29 cellular contexts compared by ENCODE assay signal in the genomic region with DNA sequence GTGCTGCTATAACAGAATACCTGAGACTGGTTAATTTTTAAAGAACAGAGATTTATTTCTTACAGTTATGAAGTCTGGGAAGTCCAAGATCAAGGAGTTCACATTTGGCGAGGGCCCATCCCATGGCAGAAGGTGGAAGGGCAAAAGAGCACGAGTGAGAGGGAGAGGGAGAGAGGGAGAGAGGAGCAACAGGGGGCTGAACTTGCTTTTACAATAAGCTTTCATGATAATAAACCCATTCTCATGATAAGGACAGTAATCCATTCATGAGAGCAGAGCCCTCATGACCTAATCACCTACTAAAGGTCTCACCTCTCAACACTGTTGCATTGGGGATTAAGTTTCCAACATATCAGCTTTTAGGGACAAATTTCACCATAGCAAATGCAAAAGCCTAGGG. TPM values are rescaled to one million over a fixed set of nuclear protein-coding genes. Genes with fewer than 3 reads are reported as not detected.
DNase-seq lines count a peak whose midpoint lies in the region; ATAC-seq and TF ChIP-seq lines count a peak whose summit lies in the region.
"Had no signal": no experiment of that assay in that cellular context is flagged by ENCODE, and none has a peak within 500 bp of the region (broad histone marks: within the 10 kb centered on the region; RNA-seq: fewer than 3 reads in every experiment).

No MANE protein-coding gene starts in this region.

- H3K9me3 ChIP-seq in HUES48 (ENCODE audit: control insufficient read depth, insufficient read depth, low read length), result no peaks in the 10 kb centered on the region
- no peaks in the 10 kb centered on the region for H3K9me3 ChIP-seq in iPS-20b (ENCODE audit: insufficient read depth, low read depth, low read length)
- H3K9me3 ChIP-seq: BE2C, BLaER1 had no signal

- no peak for TF ChIP-seq CTCF in WTC11 (IDR thresholded peaks at IDR 0.05)
- no peak for TF ChIP-seq CTCF in type B pancreatic cell (conservative IDR thresholded peaks at IDR 0.05)
- TF ChIP-seq CTCF in natural killer cell (IDR thresholded peaks at IDR 0.05), result no peak
- no peak for TF ChIP-seq CTCF in HFFc6 (IDR thresholded peaks at IDR 0.05)

- POLR2A ChIA-PET in WTC11 (lab: Charles Lee), result no interaction called here

- H3K4me3 Mint-ChIP-seq in WTC11, result no peak overlapping the region
- no peak overlapping the region for H3K4me3 Mint-ChIP-seq in type B pancreatic cell
- H3K4me3 Mint-ChIP-seq in natural killer cell, result no peak overlapping the region
- H3K4me3 Mint-ChIP-seq in HFFc6, result no peak overlapping the region
- H3K4me3 Mint-ChIP-seq: CD14-positive monocyte; CD4-positive, alpha-beta memory T cell; CD4-positive, CD25-positive, alpha-beta regulatory T cell had no signal

- H3K36me3 ChIP-seq in HUES48 (ENCODE audit: control insufficient read depth, insufficient read depth, low read length) (no peaks in the 10 kb centered on the region), iPS-20b (ENCODE audit: insufficient read depth, low read depth, low read length) (no peaks in the 10 kb centered on the region)
- H3K36me3 ChIP-seq: BE2C, BLaER1 had no signal

- no peaks in the 10 kb centered on the region for H3K27me3 ChIP-seq in HUES48 (ENCODE audit: control insufficient read depth, insufficient read depth, low read length)
- no peaks in the 10 kb centered on the region for H3K27me3 ChIP-seq in iPS-20b (ENCODE audit: insufficient read depth, low read length)
- H3K27me3 ChIP-seq: BE2C, BLaER1 had no signal

- no peak overlapping the region for H3K9ac ChIP-seq in HUES48 (ENCODE audit: low read depth, low read length)
- H3K9ac ChIP-seq in iPS-20b (ENCODE audit: low read depth, low read length), result no peak overlapping the region
- H3K9ac ChIP-seq: BLaER1 had no signal

- H3K9me3 Mint-ChIP-seq in WTC11, result no peaks in the 10 kb centered on the region
- no peaks in the 10 kb centered on the region for H3K9me3 Mint-ChIP-seq in type B pancreatic cell
- peaks cover 0 to 3% of the 10 kb centered on the region in 2 donors for H3K9me3 Mint-ChIP-seq in natural killer cell
- H3K9me3 Mint-ChIP-seq in HFFc6, result peaks cover 15% of the 10 kb centered on the region
- H3K9me3 Mint-ChIP-seq: CD14-positive monocyte had no signal

- H3K27ac Mint-ChIP-seq in WTC11 (no peak overlapping the region), type B pancreatic cell (peak overlapping the region; percentile 4), natural killer cell (no peak overlapping the region), HFFc6 (no peak overlapping the region)
- H3K27ac Mint-ChIP-seq: CD4-positive, alpha-beta memory T cell; CD4-positive, CD25-positive, alpha-beta regulatory T cell; CD8-positive, alpha-beta memory T cell had no signal

- no peaks in the 10 kb centered on the region for H3K36me3 Mint-ChIP-seq in WTC11
- H3K36me3 Mint-ChIP-seq in type B pancreatic cell, result peaks cover 4% of the 10 kb centered on the region
- no peaks in the 10 kb centered on the region for H3K36me3 Mint-ChIP-seq in natural killer cell
- H3K36me3 Mint-ChIP-seq in HFFc6 (ENCODE audit: low read depth), result no peaks in the 10 kb centered on the region
- H3K36me3 Mint-ChIP-seq: CD14-positive monocyte; CD4-positive, alpha-beta memory T cell; CD4-positive, CD25-positive, alpha-beta regulatory T cell; CD8-positive, alpha-beta memory T cell had no signal

- ATAC-seq in WTC11 (peak; percentile 58), natural killer cell (no peak)
- ATAC-seq: GM12878 had no signal

- H3K4me1 ChIP-seq in HUES48 (ENCODE audit: control insufficient read depth, insufficient read depth, low read length) (peaks cover 29% of the 10 kb centered on the region), iPS-20b (ENCODE audit: insufficient read depth, low read length) (peaks cover 13% of the 10 kb centered on the region; the same call in 1 of the 2 replicates)
- H3K4me1 ChIP-seq: BE2C, BLaER1 had no signal

- H3K27ac ChIP-seq in HUES48 (ENCODE audit: low read depth, low read length), result peak overlapping the region; percentile 11
- H3K27ac ChIP-seq in iPS-20b (ENCODE audit: low read length), result no peak overlapping the region
- H3K27ac ChIP-seq: BLaER1 had no signal

- peaks cover 18% of the 10 kb centered on the region for H3K4me1 Mint-ChIP-seq in WTC11
- no peaks in the 10 kb centered on the region for H3K4me1 Mint-ChIP-seq in type B pancreatic cell (ENCODE audit: unreplicated experiment)
- H3K4me1 Mint-ChIP-seq in natural killer cell, result no peaks in the 10 kb centered on the region
- no peaks in the 10 kb centered on the region for H3K4me1 Mint-ChIP-seq in HFFc6 (ENCODE audit: low read depth)
- H3K4me1 Mint-ChIP-seq: CD14-positive monocyte; CD4-positive, alpha-beta memory T cell; CD4-positive, CD25-positive, alpha-beta regulatory T cell; CD8-positive, alpha-beta memory T cell had no signal

- H3K4me3 ChIP-seq in HUES48 (ENCODE audit: low read depth, low read length) (0 out of 2 replicates have a peak overlapping the region, but pooled peaks have one; percentile 26), iPS-20b (ENCODE audit: low read length) (peak overlapping the region; percentile 21)
- H3K4me3 ChIP-seq: BLaER1, GM12878 had no signal

- intact Hi-C loops in natural killer cell (cut with micrococcal nuclease), result no loop called here

- CTCF ChIA-PET in WTC11 (lab: Charles Lee), result no interaction called here

- no peak for DNase-seq in WTC11 (ENCODE audit: low spot score)
- no peak for DNase-seq in type B pancreatic cell (ENCODE audit: extremely low spot score, unreplicated experiment)
- no peak for DNase-seq in stimulated activated naive CD4-positive, alpha-beta T cell treated with Interleukin-2 at 50 U/mL for 16 hours (lab: John Stamatoyannopoulos, UW)
- no peak for DNase-seq in natural killer cell
- no peak for DNase-seq in HFFc6
- DNase-seq in OCI-M1 (lab: John Stamatoyannopoulos, UW), result no peak
- DNase-seq: 8988T; ACHN; BE2C; C1 segment of cervical spinal cord; CD4-positive, alpha-beta memory T cell; CD4-positive, CD25-positive, alpha-beta regulatory T cell; CD8-positive, alpha-beta memory T cell; COR-L47; DMS 273 treated with DMSO at 0.1 percent for 48 hours; DMS153; DMS53; DMS79; DND-41; EL; GDM1 had no signal

- H3K27me3 Mint-ChIP-seq in WTC11 (ENCODE audit: low read depth), result no peaks in the 10 kb centered on the region
- no peaks in the 10 kb centered on the region for H3K27me3 Mint-ChIP-seq in type B pancreatic cell
- no peaks in the 10 kb centered on the region for H3K27me3 Mint-ChIP-seq in natural killer cell (ENCODE audit: low read depth in 2 of 2)
- no peaks in the 10 kb centered on the region for H3K27me3 Mint-ChIP-seq in HFFc6 (ENCODE audit: insufficient read depth)
- H3K27me3 Mint-ChIP-seq: CD4-positive, alpha-beta memory T cell; CD4-positive, CD25-positive, alpha-beta regulatory T cell had no signal

TF ChIP-seq in WTC11, 78 proteins besides CTCF, POLR2A, EP300 and RAD21:
- TF ChIP-seq, protein P1, sequence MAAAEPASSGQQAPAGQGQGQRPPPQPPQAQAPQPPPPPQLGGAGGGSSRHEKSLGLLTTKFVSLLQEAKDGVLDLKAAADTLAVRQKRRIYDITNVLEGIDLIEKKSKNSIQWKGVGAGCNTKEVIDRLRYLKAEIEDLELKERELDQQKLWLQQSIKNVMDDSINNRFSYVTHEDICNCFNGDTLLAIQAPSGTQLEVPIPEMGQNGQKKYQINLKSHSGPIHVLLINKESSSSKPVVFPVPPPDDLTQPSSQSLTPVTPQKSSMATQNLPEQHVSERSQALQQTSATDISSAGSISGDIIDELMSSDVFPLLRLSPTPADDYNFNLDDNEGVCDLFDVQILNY (CRISPR knock-in tag; IDR thresholded peaks at IDR 0.05), result no peak
- TF ChIP-seq GTF2I (CRISPR knock-in tag; conservative IDR thresholded peaks at IDR 0.05) (no peak), FOXP1 (CRISPR knock-in tag; IDR thresholded peaks at IDR 0.05; ENCODE audit: borderline replicate concordance) (no peak), CREM (CRISPR knock-in tag; IDR thresholded peaks at IDR 0.05) (no peak), NFYB (CRISPR knock-in tag; conservative IDR thresholded peaks at IDR 0.05; ENCODE audit: low read depth) (no peak), ZNF396 (CRISPR knock-in tag; IDR thresholded peaks at IDR 0.05; ENCODE audit: borderline replicate concordance) (no peak), SP1 (CRISPR knock-in tag; conservative IDR thresholded peaks at IDR 0.05) (no peak)
- TF ChIP-seq, protein P2, sequence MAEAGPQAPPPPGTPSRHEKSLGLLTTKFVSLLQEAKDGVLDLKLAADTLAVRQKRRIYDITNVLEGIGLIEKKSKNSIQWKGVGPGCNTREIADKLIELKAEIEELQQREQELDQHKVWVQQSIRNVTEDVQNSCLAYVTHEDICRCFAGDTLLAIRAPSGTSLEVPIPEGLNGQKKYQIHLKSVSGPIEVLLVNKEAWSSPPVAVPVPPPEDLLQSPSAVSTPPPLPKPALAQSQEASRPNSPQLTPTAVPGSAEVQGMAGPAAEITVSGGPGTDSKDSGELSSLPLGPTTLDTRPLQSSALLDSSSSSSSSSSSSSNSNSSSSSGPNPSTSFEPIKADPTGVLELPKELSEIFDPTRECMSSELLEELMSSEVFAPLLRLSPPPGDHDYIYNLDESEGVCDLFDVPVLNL (CRISPR knock-in tag; IDR thresholded peaks at IDR 0.05; ENCODE audit: borderline replicate concordance, low read depth), result no peak

RNA-seq across cellular contexts. Expression of a gene that starts 45.3 kb away (rescaled TPM):
- total RNA-seq in WTC11 (2021) (2.1 to 2.8 TPM (median 2.6 TPM) in 3 replicates), type B pancreatic cell (ENCODE audit: low replicate concordance) (67.7 and 306 TPM in 2 replicates), natural killer cell (not detected)
- not detected for total RNA-seq in HFFc6 (2021; fragmentation: NEBNext Ultra II Directional; extraction: Animal tissue kit (Norgen Biotek cat#: 25700))
- total RNA-seq: A673; CD4-positive, alpha-beta memory T cell; CD4-positive, CD25-positive, alpha-beta regulatory T cell; CD8-positive, alpha-beta memory T cell; Daoy; G401 had no signal

Comparison
In these comparisons a context has a peak if more than half of its experiments do, and no peak if none do; other contexts are left out.
1. RNA of a gene that starts 45.3 kb away (total RNA-seq): 67.7 to 306 TPM in type B pancreatic cell; 2.1 to 2.8 TPM in WTC11, not detected in natural killer cell and not detected in HFFc6; every median in the first group is over 10 times any median in the second.